ENCODE assay signal across 12 cellular contexts in the genomic region with DNA sequence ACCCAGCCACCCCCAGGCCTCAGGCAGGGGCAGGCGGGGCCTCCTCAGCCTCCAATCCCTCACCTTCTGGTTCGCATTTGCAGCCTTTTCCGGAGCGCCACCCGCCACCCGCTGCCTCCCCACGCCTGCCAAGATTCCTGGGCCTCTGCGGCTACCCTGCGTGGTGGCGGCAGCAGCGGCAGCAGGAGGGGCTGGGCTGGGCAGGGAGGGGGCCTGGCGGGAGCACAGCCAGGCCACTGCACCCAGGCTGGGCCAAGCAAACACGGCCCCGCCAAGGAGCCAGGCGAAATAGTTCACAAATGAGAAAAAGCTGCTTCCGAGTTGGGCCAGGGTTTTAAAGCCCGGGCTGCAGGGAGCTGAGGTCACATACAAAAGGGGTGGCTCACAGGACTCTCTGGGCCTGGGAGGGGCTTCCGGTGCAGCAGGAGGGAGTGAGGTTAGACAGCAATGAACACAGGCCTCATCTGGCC. TPM values are rescaled to one million over a fixed set of nuclear protein-coding genes. Genes with fewer than 3 reads are reported as not detected.
DNase-seq lines count a peak whose midpoint lies in the region; ATAC-seq, FAIRE-seq and TF ChIP-seq lines count a peak whose summit lies in the region.
"Had no signal": no experiment of that assay in that cellular context is flagged by ENCODE, and none has a peak within 500 bp of the region (broad histone marks: within the 10 kb centered on the region; RNA-seq: fewer than 3 reads in every experiment).

No MANE protein-coding gene starts in this region.

- peak overlapping the region; percentile 6 for H4K8ac ChIP-seq in neuronal stem cell (ENCODE audit: low read depth, low read length)

- H2AFZ ChIP-seq in neuronal stem cell (ENCODE audit: low read length), result peak overlapping the region; percentile 89

- peak overlapping the region; percentile 47 for H2BK15ac ChIP-seq in neuronal stem cell (ENCODE audit: low read length)

- H3K36me3 ChIP-seq in esophagus squamous epithelium (no peaks in the 10 kb centered on the region), neuronal stem cell (replicated peaks in 1 of 2; ENCODE audit: control insufficient read depth in 2 of 2, insufficient read depth in 2 of 2, low read length in 2 of 2) (no peaks in the 10 kb centered on the region)

- H3K18ac ChIP-seq in neuronal stem cell (ENCODE audit: low read length), result peak overlapping the region; percentile 76

- no peak overlapping the region for H4K91ac ChIP-seq in neuronal stem cell (ENCODE audit: low read depth, low read length, poor library complexity)

- no peak overlapping the region for H3K27ac Mint-ChIP-seq in natural killer cell
- H3K27ac Mint-ChIP-seq: CD8-positive, alpha-beta T cell; IgD-negative memory B cell had no signal

- H3K9ac ChIP-seq in neuronal stem cell (ENCODE audit: low read depth, low read length, poor library complexity), result no peak overlapping the region

- no peaks in the 10 kb centered on the region for H3K27me3 Mint-ChIP-seq in natural killer cell (ENCODE audit: low read depth in 2 of 2)
- H3K27me3 Mint-ChIP-seq: IgD-negative memory B cell had no signal

- H3K27me3 ChIP-seq in esophagus squamous epithelium, result no peaks in the 10 kb centered on the region
- peaks cover 0 to 23% (median 0%) of the 10 kb centered on the region in 3 experiments for H3K27me3 ChIP-seq in neuronal stem cell (ENCODE audit: control insufficient read depth in 3 of 3, insufficient read depth in 3 of 3, low read depth in 1 of 3, low read length in 3 of 3)

- ATAC-seq in natural killer cell, result no peak
- no peak for ATAC-seq in GM18519 (IDR thresholded peaks at IDR 0.05; ENCODE audit: low FRiP score, unreplicated experiment)
- ATAC-seq: CD8-positive, alpha-beta T cell; esophagus mucosa had no signal

- H3K14ac ChIP-seq in neuronal stem cell (ENCODE audit: low read length), result no peak overlapping the region

- FAIRE-seq in D721Med (lab: Jason Lieb, UNC), result no peak

- no peak overlapping the region for H3K4ac ChIP-seq in neuronal stem cell (ENCODE audit: low read length)

- H3K9me3 ChIP-seq in esophagus squamous epithelium (no peaks in the 10 kb centered on the region), neuronal stem cell (replicated peaks in 1 of 2; ENCODE audit: control insufficient read depth in 2 of 2, insufficient read depth in 1 of 2, low read depth in 1 of 2, low read length in 2 of 2) (no peaks in the 10 kb centered on the region)

- peak overlapping the region; percentile 60 for H2AK5ac ChIP-seq in neuronal stem cell (ENCODE audit: low read depth, low read length)

- no peak for TF ChIP-seq POLR2A in esophagus squamous epithelium (IDR thresholded peaks at IDR 0.05)

- no peak overlapping the region for H2BK120ac ChIP-seq in neuronal stem cell (ENCODE audit: low read depth, low read length)

- intact Hi-C loops in esophagus squamous epithelium (cut with DNase I), result loop anchor here (10.0 kb wide), 1 partner anchor 170 kb away; no protein-coding TSS in a partner anchor
- intact Hi-C loops in natural killer cell (cut with micrococcal nuclease), result no loop called here

- H3K4me1 Mint-ChIP-seq in natural killer cell, result no peaks in the 10 kb centered on the region
- H3K4me1 Mint-ChIP-seq: IgD-negative memory B cell had no signal

- H3K4me1 ChIP-seq in esophagus squamous epithelium, result peaks cover 0 to 35% (median 10%) of the 10 kb centered on the region in 3 donors
- H3K4me1 ChIP-seq in neuronal stem cell (ENCODE audit: control insufficient read depth in 2 of 2, insufficient read depth in 1 of 2, low read depth in 1 of 2, low read length in 2 of 2), result peaks cover 8 to 10% of the 10 kb centered on the region in 2 donors

- WGBS in esophagus squamous epithelium, 2 donors, result 80 to 87% methylated on average over 2 to 3 of the region's 18 CpGs
- no CpG with 5 or more reads among the region's 18 CpGs for WGBS in neuronal stem cell (ENCODE audit: extremely low coverage in 2 of 2, insufficient read length in 2 of 2, insufficient replicate concordance in 1 of 2), 2 donors

- no peaks in the 10 kb centered on the region for H3K9me3 Mint-ChIP-seq in natural killer cell
- H3K9me3 Mint-ChIP-seq: CD8-positive, alpha-beta T cell; IgD-negative memory B cell had no signal

- H3K27ac ChIP-seq in esophagus squamous epithelium (peak overlapping the region; percentile 15 to 83 (median 70)), neuronal stem cell (replicated peaks; ENCODE audit: low read length) (no peak overlapping the region)

- no peak overlapping the region for H3K4me3 Mint-ChIP-seq in natural killer cell
- H3K4me3 Mint-ChIP-seq: CD8-positive, alpha-beta T cell; IgD-negative memory B cell had no signal

- peak overlapping the region; percentile 4 for H3K4me2 ChIP-seq in neuronal stem cell (ENCODE audit: insufficient read depth, low read length, poor library complexity, severe bottlenecking)

- no peaks in the 10 kb centered on the region for H3K79me1 ChIP-seq in neuronal stem cell (ENCODE audit: low read depth, low read length)

- H2BK5ac ChIP-seq in neuronal stem cell (ENCODE audit: low read length), result peak overlapping the region; percentile 56

- peak overlapping the region; percentile 66 for H3K23ac ChIP-seq in neuronal stem cell (ENCODE audit: low read depth, low read length, poor library complexity)

- no peaks in the 10 kb centered on the region for H3K36me3 Mint-ChIP-seq in natural killer cell
- H3K36me3 Mint-ChIP-seq: CD8-positive, alpha-beta T cell; IgD-negative memory B cell had no signal

- no peak for TF ChIP-seq CTCF in AG10803 (conservative IDR thresholded peaks at IDR 0.05; ENCODE audit: low read length)
- TF ChIP-seq CTCF in esophagus squamous epithelium (IDR thresholded peaks at IDR 0.05), result no peak
- TF ChIP-seq CTCF in natural killer cell (IDR thresholded peaks at IDR 0.05), result no peak
- no peak for TF ChIP-seq CTCF in D721Med (IDR thresholded peaks at IDR 0.05; ENCODE audit: insufficient read depth, missing control alignments)

- H3K4me3 ChIP-seq in AG10803 (ENCODE audit: low read length), result no peak overlapping the region
- peak overlapping the region in 1 of 4 donors; percentile 2 for H3K4me3 ChIP-seq in esophagus squamous epithelium
- H3K4me3 ChIP-seq in neuronal stem cell (ENCODE audit: low read length in 2 of 2), result no peak overlapping the region

- no peak overlapping the region for H2BK12ac ChIP-seq in neuronal stem cell (ENCODE audit: low read length)

- DNase-seq in AG10803 (ENCODE audit: low read depth) (peak; percentile 97), NCI-H446 (lab: John Stamatoyannopoulos, UW) (peak; percentile 72 to 95), esophagus squamous epithelium (lab: John Stamatoyannopoulos, UW) (no peak), neuronal stem cell (ENCODE audit: low spot score) (no peak), natural killer cell (no peak), D721Med (ENCODE audit: insufficient read length, low spot score) (no peak)
- no peak for DNase-seq in activated T-cell treated with anti-CD3 and anti-CD28 coated beads, Interleukin-2, amount 50 U/mL, for 1 hour
- DNase-seq: activated naive CD4-positive, alpha-beta T cell treated with Interleukin-2 at 50 U/mL for 16 hours; CD8-positive, alpha-beta T cell had no signal

RNA-seq across cellular contexts. Expression of a gene that starts 9.8 kb away (rescaled TPM):
- total RNA-seq in esophagus squamous epithelium, result 1 to 10 TPM; 4.0 to 7.4 (median 5.1) TPM
- 0.01 TPM for polyA plus RNA-seq in neuronal stem cell (2013, experiment 1 of 2)
- polyA plus RNA-seq in neuronal stem cell (2013, experiment 2 of 2), result 0.01 TPM
- total RNA-seq in natural killer cell, result under 1 TPM; 0.09 to 0.20 (median 0.14) TPM
- polyA plus RNA-seq: IgD-negative memory B cell had no signal

RNA-seq across cellular contexts. Expression of a gene that starts 26.5 kb away (rescaled TPM):
- total RNA-seq in esophagus squamous epithelium (10 to 100 TPM; 41.0 to 57.8 (median 48.1) TPM), natural killer cell (10 to 100 TPM in 2 of 3 donors, 1 to 10 TPM in 1; 9.6 to 15.9 (median 12.4) TPM)
- 16.0 TPM for polyA plus RNA-seq in neuronal stem cell (2013, experiment 1 of 2)
- polyA plus RNA-seq in neuronal stem cell (2013, experiment 2 of 2), result 16.7 TPM

RNA-seq across cellular contexts. Expression of a gene that starts 31.3 kb away (rescaled TPM):
- total RNA-seq in esophagus squamous epithelium (not detected), natural killer cell (under 1 TPM in 2 of 3 donors, not detected in 1; 0.24 to 0.35 TPM)
- 8.2 TPM for polyA plus RNA-seq in neuronal stem cell (2013, experiment 1 of 2)
- 8.4 TPM for polyA plus RNA-seq in neuronal stem cell (2013, experiment 2 of 2)
- total RNA-seq: esophagus mucosa had no signal
- polyA plus RNA-seq: IgD-negative memory B cell had no signal

RNA-seq across cellular contexts. Expression of a gene that starts 34.1 kb away (rescaled TPM):
- total RNA-seq in esophagus squamous epithelium (100 to 1,000 TPM in 2 of 4 donors, 10 to 100 TPM in 2; 68.3 to 132 (median 112) TPM), natural killer cell (10 to 100 TPM; 28.0 to 34.7 (median 34.3) TPM)
- 49.3 TPM for polyA plus RNA-seq in neuronal stem cell (2013, experiment 1 of 2)
- polyA plus RNA-seq in neuronal stem cell (2013, experiment 2 of 2), result 51.1 TPM

RNA-seq across cellular contexts. Expression of a gene that starts 40.7 kb away (rescaled TPM):
- total RNA-seq in esophagus squamous epithelium, result 100 to 1,000 TPM in 2 of 4 donors, 10 to 100 TPM in 2; 59.4 to 180 (median 92.9) TPM
- polyA plus RNA-seq in neuronal stem cell (2013, experiment 1 of 2), result 101 TPM
- polyA plus RNA-seq in neuronal stem cell (2013, experiment 2 of 2), result 97.7 TPM
- 100 to 1,000 TPM; 213 to 232 (median 230) TPM for total RNA-seq in natural killer cell

Comparison
In these comparisons a context has a peak if more than half of its experiments do, and no peak if none do; other contexts are left out.
1. DNase-seq: peak in AG10803 (single experiment) and NCI-H446 (2 of 2); none in esophagus squamous epithelium (single experiment), neuronal stem cell (single experiment), natural killer cell (single experiment), D721Med (single experiment) and activated T-cell treated with anti-CD3 and anti-CD28 coated beads, Interleukin-2, amount 50 U/mL, for 1 hour (single experiment).
2. RNA of a gene that starts 9.8 kb away (total RNA-seq): 4.0 to 7.4 TPM in esophagus squamous epithelium; 0.09 to 0.20 TPM in natural killer cell; every median in the first group is over 4 times any median in the second.